Comparison of ENCODE assay signal across 31 cellular contexts in the genomic region with DNA sequence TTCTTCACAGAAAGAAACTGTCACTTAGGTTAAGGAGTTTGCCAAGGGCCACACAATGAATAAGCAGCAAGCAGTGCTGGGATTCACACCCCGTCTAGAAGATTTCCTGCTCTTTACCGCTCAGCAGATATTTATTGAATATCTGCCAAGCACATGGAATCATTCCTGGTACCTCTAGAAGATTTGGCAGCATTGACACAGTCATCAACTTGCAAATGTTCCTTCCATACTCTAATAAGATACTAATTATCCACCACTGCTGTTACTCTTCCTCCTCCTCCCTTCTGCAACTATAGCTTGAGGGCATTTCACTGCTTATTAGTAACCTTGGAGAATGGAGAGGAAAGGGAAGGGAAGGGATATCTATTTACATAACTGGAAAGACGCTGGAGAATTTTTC. TPM values are rescaled to one million over a fixed set of nuclear protein-coding genes. Genes with fewer than 3 reads are reported as not detected.
DNase-seq lines count a peak whose midpoint lies in the region; ATAC-seq and TF ChIP-seq lines count a peak whose summit lies in the region.
"Had no signal": no experiment of that assay in that cellular context is flagged by ENCODE, and none has a peak within 500 bp of the region (broad histone marks: within the 10 kb centered on the region; RNA-seq: fewer than 3 reads in every experiment).

No MANE protein-coding gene starts in this region.

- peak; percentile 31 for DNase-seq in COLO829 (ENCODE audit: low spot score)
- DNase-seq in HFFc6, result peak; percentile 45
- DNase-seq in foreskin keratinocyte, result peak; percentile 20 to 51
- no peak for DNase-seq in effector memory CD4-positive, alpha-beta T cell
- no peak for DNase-seq in T-helper 17 cell
- DNase-seq in Right ventricle myocardium inferior (ENCODE audit: missing footprints), result no peak
- DNase-seq: activated CD4-positive, alpha-beta memory T cell treated with anti-CD3 and anti-CD28 coated beads, Interleukin-2, amount 10 ng/mL, durations not matched to agents 7 days and 5 days; activated CD4-positive, alpha-beta T cell treated with anti-CD3 and anti-CD28 coated beads for 1 hour; activated CD8-positive, alpha-beta memory T cell treated with anti-CD3 and anti-CD28 coated beads, Interleukin-2, amount 50 U/mL, for 4 hours; activated naive CD4-positive, alpha-beta T cell treated with anti-CD3 and anti-CD28 coated beads for 36 hours; body of pancreas; GF-D8; immature natural killer cell; mesendoderm; MG63; NCI-H2029; NCI-H2227 treated with DMSO at 0.1 percent for 48 hours; ovary; retina; small intestine; stimulated activated naive CD4-positive, alpha-beta T cell treated with Interleukin-2 at 50 U/mL for 16 hours; T-helper 2 cell; upper lobe of left lung had no signal

- no peak overlapping the region for H3K27ac ChIP-seq in foreskin keratinocyte
- H3K27ac ChIP-seq in effector memory CD4-positive, alpha-beta T cell (ENCODE audit: insufficient read depth, low read length, poor library complexity, severe bottlenecking), result no peak overlapping the region
- H3K27ac ChIP-seq: BLaER1, body of pancreas, ovary, suprapubic skin, upper lobe of left lung had no signal

- peaks cover 30% of the 10 kb centered on the region for H3K36me3 Mint-ChIP-seq in HFFc6 (ENCODE audit: low read depth)
- H3K36me3 Mint-ChIP-seq in T-helper 17 cell (ENCODE audit: low read depth), result peaks cover 2% of the 10 kb centered on the region

- ATAC-seq in SK-N-SH treated with all-trans-retinoic acid at 6 μM for 48 hours (peak; percentile 21), foreskin keratinocyte (peak; percentile 35), T-helper 17 cell (no peak), HG02642 (IDR thresholded peaks at IDR 0.05; ENCODE audit: poor library complexity, unreplicated experiment) (no peak), Right ventricle myocardium inferior (no peak)
- ATAC-seq: body of pancreas, left lobe of liver had no signal

- no peak overlapping the region for H3K4me3 ChIP-seq in effector memory CD4-positive, alpha-beta T cell (ENCODE audit: insufficient read depth, low read depth, low read length, poor library complexity, severe bottlenecking)
- H3K4me3 ChIP-seq: BLaER1, body of pancreas, HAP-1, MG63, ovary, suprapubic skin, upper lobe of left lung had no signal

- H3K9me3 ChIP-seq in effector memory CD4-positive, alpha-beta T cell (ENCODE audit: control insufficient read depth, low read length), result no peaks in the 10 kb centered on the region
- H3K9me3 ChIP-seq in T-helper 17 cell (ENCODE audit: control insufficient read depth, low read length, poor library complexity, severe bottlenecking), result no peaks in the 10 kb centered on the region
- H3K9me3 ChIP-seq: body of pancreas, HAP-1, MG63, ovary, suprapubic skin, upper lobe of left lung had no signal

- H3K27me3 Mint-ChIP-seq in HFFc6 (ENCODE audit: insufficient read depth) (no peaks in the 10 kb centered on the region), T-helper 17 cell (peaks cover 16% of the 10 kb centered on the region)

- peaks cover 3% of the 10 kb centered on the region; the same call in 1 of the 2 replicates for H3K9me3 Mint-ChIP-seq in HFFc6
- H3K9me3 Mint-ChIP-seq: activated naive CD4-positive, alpha-beta T cell treated with anti-CD3 and anti-CD28 coated beads for 36 hours; neural crest cell had no signal

- H3K27ac Mint-ChIP-seq in HFFc6 (peak overlapping the region; percentile 48; the same call in 1 of the 2 replicates), T-helper 17 cell (no peak overlapping the region)
- H3K27ac Mint-ChIP-seq: activated CD4-positive, alpha-beta memory T cell treated with anti-CD3 and anti-CD28 coated beads, Interleukin-2, amount 10 ng/mL, durations not matched to agents 7 days and 5 days; activated naive CD4-positive, alpha-beta T cell treated with anti-CD3 and anti-CD28 coated beads for 36 hours; immature natural killer cell had no signal

- intact Hi-C loops in Right ventricle myocardium inferior (cut with DNase I), result no loop called here

- no peaks in the 10 kb centered on the region for H3K36me3 ChIP-seq in effector memory CD4-positive, alpha-beta T cell (ENCODE audit: control insufficient read depth, insufficient read depth, low read length)
- H3K36me3 ChIP-seq: BLaER1, HAP-1, MG63, ovary, suprapubic skin, upper lobe of left lung had no signal

- H3K4me1 ChIP-seq in foreskin keratinocyte, result peaks cover 7% of the 10 kb centered on the region
- no peaks in the 10 kb centered on the region for H3K4me1 ChIP-seq in effector memory CD4-positive, alpha-beta T cell (ENCODE audit: control insufficient read depth, insufficient read depth, low read length, poor library complexity, severe bottlenecking)
- H3K4me1 ChIP-seq: BLaER1, body of pancreas, upper lobe of left lung had no signal

- H3K27me3 ChIP-seq in foreskin keratinocyte, result no peaks in the 10 kb centered on the region
- no peaks in the 10 kb centered on the region for H3K27me3 ChIP-seq in effector memory CD4-positive, alpha-beta T cell (replicated peaks; ENCODE audit: control insufficient read depth, insufficient read depth, low read length, poor library complexity, severe bottlenecking)
- H3K27me3 ChIP-seq: BLaER1, body of pancreas, MG63, ovary, suprapubic skin, upper lobe of left lung had no signal

- no peak for TF ChIP-seq CTCF in HFFc6 (IDR thresholded peaks at IDR 0.05)
- no peak for TF ChIP-seq CTCF in foreskin keratinocyte (conservative IDR thresholded peaks at IDR 0.05)

- peak overlapping the region; percentile 22; the same call in 1 of the 2 replicates for H3K4me3 Mint-ChIP-seq in HFFc6
- no peak overlapping the region for H3K4me3 Mint-ChIP-seq in T-helper 17 cell
- H3K4me3 Mint-ChIP-seq: activated CD4-positive, alpha-beta memory T cell treated with anti-CD3 and anti-CD28 coated beads, Interleukin-2, amount 10 ng/mL, durations not matched to agents 7 days and 5 days; activated naive CD4-positive, alpha-beta T cell treated with anti-CD3 and anti-CD28 coated beads for 36 hours; immature natural killer cell; neural crest cell had no signal

- H3K4me1 Mint-ChIP-seq in HFFc6 (ENCODE audit: low read depth) (peaks cover 57% of the 10 kb centered on the region), T-helper 17 cell (no peaks in the 10 kb centered on the region)
- H3K4me1 Mint-ChIP-seq: activated CD4-positive, alpha-beta memory T cell treated with anti-CD3 and anti-CD28 coated beads, Interleukin-2, amount 10 ng/mL, durations not matched to agents 7 days and 5 days; immature natural killer cell had no signal

TF ChIP-seq in SK-N-SH treated with all-trans-retinoic acid at 6 μM for 48 hours, 23 proteins besides CTCF, POLR2A, EP300 and RAD21:
- TF ChIP-seq ZC3H10 (CRISPR knock-in tag; IDR thresholded peaks at IDR 0.05), result no peak

RNA-seq across cellular contexts. Expression of gene MOXD1, which starts 13.0 kb away (rescaled TPM):
- total RNA-seq in HFFc6 (2021; fragmentation: NEBNext Ultra II Directional; extraction: Animal tissue kit (Norgen Biotek cat#: 25700)), result 100 to 1,000 TPM in 5 of 6 experiments, 10 to 100 TPM in 1; 85.0 to 174 (median 153) TPM
- total RNA-seq in foreskin keratinocyte (1.6 and 4.0 TPM in 2 replicates), T-helper 17 cell (not detected), Right ventricle myocardium inferior (3.1 TPM)
- 1.4 and 2.5 TPM in 2 replicates for polyA plus RNA-seq in foreskin keratinocyte
- total RNA-seq: activated CD4-positive, alpha-beta memory T cell treated with anti-CD3 and anti-CD28 coated beads, Interleukin-2, amount 10 ng/mL, durations not matched to agents 7 days and 5 days; activated naive CD4-positive, alpha-beta T cell treated with anti-CD3 and anti-CD28 coated beads for 36 hours; HT-29 had no signal
- polyA plus RNA-seq: immature natural killer cell had no signal

Comparison
In these comparisons a context has a peak if more than half of its experiments do, and no peak if none do; other contexts are left out.
1. DNase-seq: peak in COLO829 (single experiment), HFFc6 (single experiment) and foreskin keratinocyte (2 of 2); none in effector memory CD4-positive, alpha-beta T cell (0 of 3), T-helper 17 cell (0 of 3) and Right ventricle myocardium inferior (single experiment).
2. ATAC-seq: peak in SK-N-SH treated with all-trans-retinoic acid at 6 μM for 48 hours (single experiment) and foreskin keratinocyte (single experiment); none in T-helper 17 cell (single experiment), HG02642 (single experiment) and Right ventricle myocardium inferior (single experiment).
3. RNA of gene MOXD1, which starts 13.0 kb away (total RNA-seq): 85.0 to 174 TPM in HFFc6; 3.1 TPM in Right ventricle myocardium inferior (single experiment), 1.6 to 4.0 TPM in foreskin keratinocyte and not detected in T-helper 17 cell; every median in the first group is over 10 times any median in the second.